In the genomic region with DNA sequence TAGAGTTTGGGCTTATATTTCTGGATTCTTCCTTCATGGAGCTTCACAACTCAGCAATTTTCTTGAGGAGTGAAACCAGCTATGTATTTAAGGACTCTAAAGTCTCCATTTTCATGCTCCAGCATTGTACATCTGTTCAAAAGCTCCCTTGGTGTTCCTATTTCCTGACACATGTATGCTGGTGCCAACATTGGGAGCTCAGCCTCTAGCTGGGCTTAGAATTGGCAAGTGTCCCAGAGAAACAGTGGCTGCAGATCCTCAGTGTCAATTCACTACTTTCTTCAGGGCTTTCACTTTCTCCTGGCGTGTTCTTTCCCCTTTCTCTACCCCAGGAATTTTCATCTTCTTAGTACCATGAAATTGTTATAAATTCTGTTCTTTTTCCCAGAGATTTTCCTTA, we compare ENCODE assay signal across 1 cellular context.
TF ChIP-seq lines count a peak whose summit lies in the region.

No MANE protein-coding gene starts in this region.

TF ChIP-seq in GM23338, 12 proteins besides CTCF, POLR2A, EP300 and RAD21 (continued from another document):
- TF ChIP-seq, protein P1, sequence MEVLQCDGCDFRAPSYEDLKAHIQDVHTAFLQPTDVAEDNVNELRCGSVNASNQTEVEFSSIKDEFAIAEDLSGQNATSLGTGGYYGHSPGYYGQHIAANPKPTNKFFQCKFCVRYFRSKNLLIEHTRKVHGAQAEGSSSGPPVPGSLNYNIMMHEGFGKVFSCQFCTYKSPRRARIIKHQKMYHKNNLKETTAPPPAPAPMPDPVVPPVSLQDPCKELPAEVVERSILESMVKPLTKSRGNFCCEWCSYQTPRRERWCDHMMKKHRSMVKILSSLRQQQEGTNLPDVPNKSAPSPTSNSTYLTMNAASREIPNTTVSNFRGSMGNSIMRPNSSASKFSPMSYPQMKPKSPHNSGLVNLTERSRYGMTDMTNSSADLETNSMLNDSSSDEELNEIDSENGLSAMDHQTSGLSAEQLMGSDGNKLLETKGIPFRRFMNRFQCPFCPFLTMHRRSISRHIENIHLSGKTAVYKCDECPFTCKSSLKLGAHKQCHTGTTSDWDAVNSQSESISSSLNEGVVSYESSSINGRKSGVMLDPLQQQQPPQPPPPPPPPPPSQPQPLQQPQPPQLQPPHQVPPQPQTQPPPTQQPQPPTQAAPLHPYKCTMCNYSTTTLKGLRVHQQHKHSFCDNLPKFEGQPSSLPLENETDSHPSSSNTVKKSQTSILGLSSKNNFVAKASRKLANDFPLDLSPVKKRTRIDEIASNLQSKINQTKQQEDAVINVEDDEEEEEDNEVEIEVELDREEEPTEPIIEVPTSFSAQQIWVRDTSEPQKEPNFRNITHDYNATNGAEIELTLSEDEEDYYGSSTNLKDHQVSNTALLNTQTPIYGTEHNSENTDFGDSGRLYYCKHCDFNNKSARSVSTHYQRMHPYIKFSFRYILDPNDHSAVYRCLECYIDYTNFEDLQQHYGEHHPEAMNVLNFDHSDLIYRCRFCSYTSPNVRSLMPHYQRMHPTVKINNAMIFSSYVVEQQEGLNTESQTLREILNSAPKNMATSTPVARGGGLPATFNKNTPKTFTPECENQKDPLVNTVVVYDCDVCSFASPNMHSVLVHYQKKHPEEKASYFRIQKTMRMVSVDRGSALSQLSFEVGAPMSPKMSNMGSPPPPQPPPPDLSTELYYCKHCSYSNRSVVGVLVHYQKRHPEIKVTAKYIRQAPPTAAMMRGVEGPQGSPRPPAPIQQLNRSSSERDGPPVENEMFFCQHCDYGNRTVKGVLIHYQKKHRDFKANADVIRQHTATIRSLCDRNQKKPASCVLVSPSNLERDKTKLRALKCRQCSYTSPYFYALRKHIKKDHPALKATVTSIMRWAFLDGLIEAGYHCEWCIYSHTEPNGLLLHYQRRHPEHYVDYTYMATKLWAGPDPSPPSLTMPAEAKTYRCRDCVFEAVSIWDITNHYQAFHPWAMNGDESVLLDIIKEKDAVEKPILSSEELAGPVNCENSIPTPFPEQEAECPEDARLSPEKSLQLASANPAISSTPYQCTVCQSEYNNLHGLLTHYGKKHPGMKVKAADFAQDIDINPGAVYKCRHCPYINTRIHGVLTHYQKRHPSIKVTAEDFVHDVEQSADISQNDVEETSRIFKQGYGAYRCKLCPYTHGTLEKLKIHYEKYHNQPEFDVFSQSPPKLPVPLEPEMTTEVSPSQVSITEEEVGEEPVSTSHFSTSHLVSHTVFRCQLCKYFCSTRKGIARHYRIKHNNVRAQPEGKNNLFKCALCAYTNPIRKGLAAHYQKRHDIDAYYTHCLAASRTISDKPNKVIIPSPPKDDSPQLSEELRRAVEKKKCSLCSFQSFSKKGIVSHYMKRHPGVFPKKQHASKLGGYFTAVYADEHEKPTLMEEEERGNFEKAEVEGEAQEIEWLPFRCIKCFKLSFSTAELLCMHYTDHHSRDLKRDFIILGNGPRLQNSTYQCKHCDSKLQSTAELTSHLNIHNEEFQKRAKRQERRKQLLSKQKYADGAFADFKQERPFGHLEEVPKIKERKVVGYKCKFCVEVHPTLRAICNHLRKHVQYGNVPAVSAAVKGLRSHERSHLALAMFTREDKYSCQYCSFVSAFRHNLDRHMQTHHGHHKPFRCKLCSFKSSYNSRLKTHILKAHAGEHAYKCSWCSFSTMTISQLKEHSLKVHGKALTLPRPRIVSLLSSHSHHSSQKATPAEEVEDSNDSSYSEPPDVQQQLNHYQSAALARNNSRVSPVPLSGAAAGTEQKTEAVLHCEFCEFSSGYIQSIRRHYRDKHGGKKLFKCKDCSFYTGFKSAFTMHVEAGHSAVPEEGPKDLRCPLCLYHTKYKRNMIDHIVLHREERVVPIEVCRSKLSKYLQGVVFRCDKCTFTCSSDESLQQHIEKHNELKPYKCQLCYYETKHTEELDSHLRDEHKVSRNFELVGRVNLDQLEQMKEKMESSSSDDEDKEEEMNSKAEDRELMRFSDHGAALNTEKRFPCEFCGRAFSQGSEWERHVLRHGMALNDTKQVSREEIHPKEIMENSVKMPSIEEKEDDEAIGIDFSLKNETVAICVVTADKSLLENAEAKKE (CRISPR knock-in tag; IDR thresholded peaks at IDR 0.05) = no peak
- no peak for TF ChIP-seq CREB1 (CRISPR knock-in tag; IDR thresholded peaks at IDR 0.05; ENCODE audit: low read depth)
